ENCODE assay signal across 1 cellular context in genomic region chr1:17745564-17745955, GRCh38.
TF ChIP-seq lines count a peak whose summit lies in the region.

No MANE protein-coding gene starts in this region.

TF ChIP-seq in GM23338, 12 proteins besides CTCF, POLR2A, EP300 and RAD21 (continued from another document):
- TF ChIP-seq ZNF462 (CRISPR knock-in tag; IDR thresholded peaks at IDR 0.05): no peak
